16 cellular contexts compared by ENCODE assay signal in genomic region chr13:102028846-102029245, GRCh38.
DNase-seq lines count a peak whose midpoint lies in the region; ATAC-seq and TF ChIP-seq lines count a peak whose summit lies in the region.
"Had no signal": no experiment of that assay in that cellular context is flagged by ENCODE, and none has a peak within 500 bp of the region (broad histone marks: within the 10 kb centered on the region; RNA-seq: fewer than 3 reads in every experiment).

No MANE protein-coding gene starts in this region.

- no peak overlapping the region for H2AFZ ChIP-seq in SK-N-SH (ENCODE audit: low read depth)
- H2AFZ ChIP-seq in osteoblast (ENCODE audit: low read length): no peak overlapping the region

- H3K9me3 ChIP-seq in SK-N-SH (no peaks in the 10 kb centered on the region), osteoblast (ENCODE audit: low read depth, low read length) (no peaks in the 10 kb centered on the region), gastroesophageal sphincter (no peaks in the 10 kb centered on the region)

- no peak for TF ChIP-seq CTCF in SK-N-SH (IDR thresholded peaks at IDR 0.05)
- no peak for TF ChIP-seq CTCF in osteoblast (IDR thresholded peaks at IDR 0.05; ENCODE audit: extremely low read depth, low read depth, low read length)
- TF ChIP-seq CTCF in gastroesophageal sphincter (IDR thresholded peaks at IDR 0.05): no peak

- H3K9me2 ChIP-seq in SK-N-SH: no peaks in the 10 kb centered on the region

- H4K20me1 ChIP-seq in SK-N-SH (ENCODE audit: insufficient read depth): no peaks in the 10 kb centered on the region
- no peaks in the 10 kb centered on the region for H4K20me1 ChIP-seq in osteoblast (ENCODE audit: insufficient read depth, low read length)

- H3K4me2 ChIP-seq in SK-N-SH (no peak overlapping the region), osteoblast (ENCODE audit: insufficient read depth, low read length) (no peak overlapping the region)

- CTCF ChIA-PET in SK-N-SH (lab: Yijun Ruan, JAX): interaction anchor here (0.8 kb wide), 1 partner anchor 527 kb away, joined by 3 read pairs; no protein-coding TSS in a partner anchor

- DNase-seq in SK-N-SH (no peak), NCI-H1436 treated with DMSO at 0.1 percent for 48 hours (lab: John Stamatoyannopoulos, UW) (peak; percentile 34), NCI-H69 (lab: John Stamatoyannopoulos, UW) (peak; percentile 54), osteoblast (ENCODE audit: insufficient read length, low spot score, missing footprints) (no peak), NCI-H1048 (lab: John Stamatoyannopoulos, UW) (no peak)
- DNase-seq: Calu3; CD4-positive, CD25-positive, alpha-beta regulatory T cell; DND-41; GF-D8; GOT3; NCI-H774; SIG-M5 had no signal

- no peak for TF ChIP-seq RAD21 in SK-N-SH (IDR thresholded peaks at IDR 0.05; ENCODE audit: low read length)

- no peaks in the 10 kb centered on the region for H3F3A ChIP-seq in SK-N-SH (replicated peaks; ENCODE audit: insufficient read depth)

- H3K79me2 ChIP-seq in SK-N-SH (ENCODE audit: insufficient read depth) (no peaks in the 10 kb centered on the region), osteoblast (ENCODE audit: insufficient read depth, low read length) (no peaks in the 10 kb centered on the region)

- no peak for TF ChIP-seq POLR2A in gastroesophageal sphincter (IDR thresholded peaks at IDR 0.05)

- peak in 1 of 2 experiments; percentile 36; a peak in 1 of 4 replicates for TF ChIP-seq EP300 in SK-N-SH (IDR thresholded peaks at IDR 0.05; ENCODE audit: borderline replicate concordance in 1 of 2, low read depth in 1 of 2, low read length in 1 of 2)
- no peak for TF ChIP-seq EP300 in gastroesophageal sphincter (IDR thresholded peaks at IDR 0.05)

- ATAC-seq in SK-N-SH treated with all-trans-retinoic acid at 6 μM for 48 hours (no peak), gastroesophageal sphincter (no peak)
- ATAC-seq: K562 had no signal

- H3K9ac ChIP-seq in SK-N-SH: no peak overlapping the region

- H3K27ac ChIP-seq in SK-N-SH (ENCODE audit: low read depth in 2 of 2, low read length in 1 of 2) (peak overlapping the region in 1 of 2 experiments; percentile 76; a peak in 2 of 4 replicates), osteoblast (ENCODE audit: low read depth, low read length) (no peak overlapping the region), gastroesophageal sphincter (no peak overlapping the region)
- H3K27ac ChIP-seq: HL-60 had no signal

- H3K4me1 ChIP-seq in SK-N-SH (ENCODE audit: control insufficient read depth in 1 of 2, insufficient read depth in 2 of 2, low read depth in 1 of 2, low read length in 1 of 2) (peaks cover 0 to 5% of the 10 kb centered on the region in 2 experiments; a peak in 2 of 4 replicates), osteoblast (ENCODE audit: insufficient read depth, low read length) (no peaks in the 10 kb centered on the region), gastroesophageal sphincter (peaks cover 0 to 6% (median 0%) of the 10 kb centered on the region in 3 donors)

- POLR2A ChIA-PET in SK-N-SH (lab: Yijun Ruan, JAX): no interaction called here

- WGBS in SK-N-SH (ENCODE audit: low lambda C conversion rate): 30% methylated on average over 5 of the region's 5 CpGs
- WGBS in gastroesophageal sphincter (ENCODE audit: low coverage in 1 of 2), 2 donors: 22 to 26% methylated on average over 5 of the region's 5 CpGs

- H3K36me3 ChIP-seq in SK-N-SH (replicated peaks in 1 of 2; ENCODE audit: control insufficient read depth in 1 of 2, insufficient read depth in 2 of 2, low read length in 1 of 2) (no peaks in the 10 kb centered on the region), osteoblast (ENCODE audit: insufficient read depth, low read length) (no peaks in the 10 kb centered on the region), gastroesophageal sphincter (no peaks in the 10 kb centered on the region)

- no peak overlapping the region for H3K4me3 ChIP-seq in SK-N-SH (ENCODE audit: low read depth in 2 of 2, low read length in 1 of 2)
- H3K4me3 ChIP-seq in osteoblast (ENCODE audit: insufficient read depth, low read length): no peak overlapping the region
- H3K4me3 ChIP-seq in gastroesophageal sphincter: no peak overlapping the region
- H3K4me3 ChIP-seq: K562 had no signal

- H3K27me3 ChIP-seq in SK-N-SH (ENCODE audit: insufficient read depth) (no peaks in the 10 kb centered on the region), osteoblast (ENCODE audit: insufficient read depth, low read length) (no peaks in the 10 kb centered on the region), gastroesophageal sphincter (no peaks in the 10 kb centered on the region)

TF ChIP-seq in SK-N-SH, 30 proteins besides CTCF, POLR2A, EP300 and RAD21 (continues in another document):
- TF ChIP-seq TEAD4 (IDR thresholded peaks at IDR 0.05; ENCODE audit: borderline replicate concordance, insufficient read depth): no peak
- TF ChIP-seq FOSL2 (IDR thresholded peaks at IDR 0.05; ENCODE audit: borderline replicate concordance, low read depth): no peak
- TF ChIP-seq ELF1 (IDR thresholded peaks at IDR 0.05): no peak
- TF ChIP-seq CHD2 (IDR thresholded peaks at IDR 0.05; ENCODE audit: low read length, partially characterized antibody): no peak
- TF ChIP-seq GATA2 (CRISPR knock-in tag; IDR thresholded peaks at IDR 0.05): peak; percentile 20; the same call in 1 of the 2 replicates
- no peak for TF ChIP-seq SIN3A (IDR thresholded peaks at IDR 0.05; ENCODE audit: borderline replicate concordance, low read depth, low read length)
- no peak for TF ChIP-seq YY1 (IDR thresholded peaks at IDR 0.05; ENCODE audit: low read depth)
- TF ChIP-seq FOXJ3 (CRISPR knock-in tag; IDR thresholded peaks at IDR 0.05): no peak
- TF ChIP-seq, protein P1, sequence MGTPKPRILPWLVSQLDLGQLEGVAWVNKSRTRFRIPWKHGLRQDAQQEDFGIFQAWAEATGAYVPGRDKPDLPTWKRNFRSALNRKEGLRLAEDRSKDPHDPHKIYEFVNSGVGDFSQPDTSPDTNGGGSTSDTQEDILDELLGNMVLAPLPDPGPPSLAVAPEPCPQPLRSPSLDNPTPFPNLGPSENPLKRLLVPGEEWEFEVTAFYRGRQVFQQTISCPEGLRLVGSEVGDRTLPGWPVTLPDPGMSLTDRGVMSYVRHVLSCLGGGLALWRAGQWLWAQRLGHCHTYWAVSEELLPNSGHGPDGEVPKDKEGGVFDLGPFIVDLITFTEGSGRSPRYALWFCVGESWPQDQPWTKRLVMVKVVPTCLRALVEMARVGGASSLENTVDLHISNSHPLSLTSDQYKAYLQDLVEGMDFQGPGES (IDR thresholded peaks at IDR 0.05; ENCODE audit: low read depth, low read length): no peak
- TF ChIP-seq NRF1 (IDR thresholded peaks at IDR 0.05; ENCODE audit: low read depth, low read length): no peak
- TF ChIP-seq JUND (IDR thresholded peaks at IDR 0.05): no peak
- 0 out of 2 replicates have a peak, but pooled peaks have one; percentile 27 for TF ChIP-seq MXI1 (IDR thresholded peaks at IDR 0.05; ENCODE audit: low read depth, low read length)
- TF ChIP-seq NFIC (IDR thresholded peaks at IDR 0.05; ENCODE audit: borderline replicate concordance): no peak
- TF ChIP-seq, protein P2, sequence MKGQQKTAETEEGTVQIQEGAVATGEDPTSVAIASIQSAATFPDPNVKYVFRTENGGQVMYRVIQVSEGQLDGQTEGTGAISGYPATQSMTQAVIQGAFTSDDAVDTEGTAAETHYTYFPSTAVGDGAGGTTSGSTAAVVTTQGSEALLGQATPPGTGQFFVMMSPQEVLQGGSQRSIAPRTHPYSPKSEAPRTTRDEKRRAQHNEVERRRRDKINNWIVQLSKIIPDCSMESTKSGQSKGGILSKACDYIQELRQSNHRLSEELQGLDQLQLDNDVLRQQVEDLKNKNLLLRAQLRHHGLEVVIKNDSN (IDR thresholded peaks at IDR 0.05; ENCODE audit: borderline replicate concordance, low read depth): no peak

TF ChIP-seq in SK-N-SH treated with all-trans-retinoic acid at 6 μM for 48 hours, 23 proteins besides CTCF, POLR2A, EP300 and RAD21 (continues in another document):
- TF ChIP-seq ISL1 (CRISPR knock-in tag; IDR thresholded peaks at IDR 0.05) (no peak), RARB (CRISPR knock-in tag; IDR thresholded peaks at IDR 0.05) (no peak), ZNF8 (CRISPR knock-in tag; IDR thresholded peaks at IDR 0.05) (no peak), ZC3H10 (CRISPR knock-in tag; IDR thresholded peaks at IDR 0.05) (no peak), TSHZ2 (CRISPR knock-in tag; IDR thresholded peaks at IDR 0.05) (no peak)
- TF ChIP-seq, protein P3, sequence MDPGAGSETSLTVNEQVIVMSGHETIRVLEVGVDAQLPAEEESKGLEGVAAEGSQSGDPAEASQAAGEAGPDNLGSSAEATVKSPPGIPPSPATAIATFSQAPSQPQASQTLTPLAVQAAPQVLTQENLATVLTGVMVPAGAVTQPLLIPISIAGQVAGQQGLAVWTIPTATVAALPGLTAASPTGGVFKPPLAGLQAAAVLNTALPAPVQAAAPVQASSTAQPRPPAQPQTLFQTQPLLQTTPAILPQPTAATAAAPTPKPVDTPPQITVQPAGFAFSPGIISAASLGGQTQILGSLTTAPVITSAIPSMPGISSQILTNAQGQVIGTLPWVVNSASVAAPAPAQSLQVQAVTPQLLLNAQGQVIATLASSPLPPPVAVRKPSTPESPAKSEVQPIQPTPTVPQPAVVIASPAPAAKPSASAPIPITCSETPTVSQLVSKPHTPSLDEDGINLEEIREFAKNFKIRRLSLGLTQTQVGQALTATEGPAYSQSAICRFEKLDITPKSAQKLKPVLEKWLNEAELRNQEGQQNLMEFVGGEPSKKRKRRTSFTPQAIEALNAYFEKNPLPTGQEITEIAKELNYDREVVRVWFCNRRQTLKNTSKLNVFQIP (CRISPR knock-in tag; IDR thresholded peaks at IDR 0.05; ENCODE audit: borderline replicate concordance, low read depth): no peak

Comparison
In these comparisons a context has a peak if more than half of its experiments do, and no peak if none do; other contexts are left out.
1. DNase-seq: peak in NCI-H1436 treated with DMSO at 0.1 percent for 48 hours (single experiment) and NCI-H69 (single experiment); none in SK-N-SH (single experiment), osteoblast (single experiment) and NCI-H1048 (single experiment).